In genomic region chr10:129760003-129760315, GRCh38 we compare ENCODE assay signal across 20 cellular contexts.
A peak's percentile ranks its signal among the peaks of the same experiment; 100 is the strongest.
DNase-seq lines count a peak whose midpoint lies in the region; ATAC-seq and TF ChIP-seq lines count a peak whose summit lies in the region.
"Had no signal": no experiment of that assay in that cellular context is flagged by ENCODE, and none has a peak within 500 bp of the region (broad histone marks: within the 10 kb centered on the region; RNA-seq: fewer than 3 reads in every experiment).

No MANE protein-coding gene starts in this region.

- no peaks in the 10 kb centered on the region for H3K79me2 ChIP-seq in OCI-LY7 (ENCODE audit: insufficient read depth, low read depth, low read length)

- H2AFZ ChIP-seq in OCI-LY7 (ENCODE audit: low read length), result no peak overlapping the region

- no peak overlapping the region for H3K27ac ChIP-seq in right atrium auricular region
- no peak overlapping the region for H3K27ac ChIP-seq in left lung
- H3K27ac ChIP-seq in sigmoid colon, result no peak overlapping the region
- H3K27ac ChIP-seq in RWPE1, result no peak overlapping the region
- no peak overlapping the region for H3K27ac ChIP-seq in OCI-LY7 (ENCODE audit: low read depth, low read length, poor library complexity, severe bottlenecking)
- H3K27ac ChIP-seq: dorsolateral prefrontal cortex, epithelial cell of prostate, HL-60, prostate gland had no signal

- H4K20me1 ChIP-seq in OCI-LY7 (ENCODE audit: insufficient read depth, low read length), result no peaks in the 10 kb centered on the region

- H3K4me1 ChIP-seq in right atrium auricular region, result peaks cover 0 to 5% of the 10 kb centered on the region in 2 donors
- H3K4me1 ChIP-seq in left lung, result peaks cover 0 to 7% of the 10 kb centered on the region in 2 donors
- H3K4me1 ChIP-seq in sigmoid colon, result peaks cover 0 to 12% (median 4%) of the 10 kb centered on the region in 4 donors
- no peaks in the 10 kb centered on the region for H3K4me1 ChIP-seq in OCI-LY7 (ENCODE audit: insufficient read depth, low read length, poor library complexity, severe bottlenecking)
- H3K4me1 ChIP-seq: prostate gland had no signal

- H3K36me3 ChIP-seq in right atrium auricular region (no peaks in the 10 kb centered on the region), left lung (peaks cover 0 to 12% of the 10 kb centered on the region in 2 donors), sigmoid colon (peaks cover 0 to 14% (median 5%) of the 10 kb centered on the region in 4 donors), OCI-LY7 (ENCODE audit: insufficient read depth, low read length) (no peaks in the 10 kb centered on the region)
- H3K36me3 ChIP-seq: prostate gland had no signal

- CTCF ChIA-PET in RWPE1 (lab: Yijun Ruan, JAX), result no interaction called here
- CTCF ChIA-PET in OCI-LY7 (lab: Charles Lee; ENCODE audit: unreplicated experiment), result no interaction called here

- POLR2A ChIA-PET in RWPE1 (lab: Yijun Ruan, JAX; ENCODE audit: low non-redundant PET), result no interaction called here
- POLR2A ChIA-PET in OCI-LY7 (lab: Charles Lee), result no interaction called here

- intact Hi-C loops in left ventricle myocardium superior (cut with micrococcal nuclease), result no loop called here
- intact Hi-C loops in left lung (cut with DNase I), result no loop called here
- intact Hi-C loops in sigmoid colon (cut with DNase I), result no loop called here
- intact Hi-C loops in OCI-LY7 (cut with micrococcal nuclease; ENCODE audit: unreplicated experiment), result no loop called here

- WGBS in sigmoid colon, 2 donors, result 96 to 97% methylated on average over 11 of the region's 11 CpGs

- peak; percentile 40 for DNase-seq in right atrium auricular region (ENCODE audit: low spot score)
- no peak for DNase-seq in left ventricle myocardium superior
- DNase-seq in left lung, result peak; percentile 14 to 82
- DNase-seq in sigmoid colon, result peak; percentile 62
- DNase-seq in NOMO-1 (lab: John Stamatoyannopoulos, UW; ENCODE audit: unreplicated experiment in 2 of 2), result no peak
- no peak for DNase-seq in RWPE1 (ENCODE audit: low spot score)
- DNase-seq in OCI-LY7 (ENCODE audit: low spot score), result no peak
- DNase-seq: EL, Kasumi-1, mucosa of descending colon, NCI-H1694 treated with DMSO at 0.1 percent for 48 hours, NCI-H526, small intestine, T-helper 1 cell had no signal

- no peak for TF ChIP-seq POLR2A in sigmoid colon (IDR thresholded peaks at IDR 0.05)

- no peaks in the 10 kb centered on the region for H3K27me3 ChIP-seq in right atrium auricular region
- no peaks in the 10 kb centered on the region for H3K27me3 ChIP-seq in left lung
- no peaks in the 10 kb centered on the region for H3K27me3 ChIP-seq in sigmoid colon
- H3K27me3 ChIP-seq: dorsolateral prefrontal cortex had no signal

- no peaks in the 10 kb centered on the region for H3K9me2 ChIP-seq in OCI-LY7 (ENCODE audit: insufficient read depth, low read length)

- no peak overlapping the region for H3K4me2 ChIP-seq in OCI-LY7 (ENCODE audit: low read length)

- no peak for TF ChIP-seq EP300 in sigmoid colon (IDR thresholded peaks at IDR 0.05)

- ATAC-seq in left ventricle myocardium superior (no peak), left lung (no peak)
- ATAC-seq: HCT116; mucosa of descending colon; stimulated activated effector memory CD8-positive, alpha-beta T cell treated with anti-CD3 and anti-CD28 coated beads, Interleukin-12 subunit alpha, Interleukin-12 subunit beta, amount 100 ng/mL, for 72 hours had no signal

- H3K9me3 ChIP-seq in right atrium auricular region (no peaks in the 10 kb centered on the region), left lung (no peaks in the 10 kb centered on the region), sigmoid colon (no peaks in the 10 kb centered on the region), OCI-LY7 (ENCODE audit: low read length) (no peaks in the 10 kb centered on the region)
- H3K9me3 ChIP-seq: mucosa of descending colon, prostate gland had no signal

- no TSS peak for BruUV-seq in OCI-LY7 (replicated peaks; lab: Mats Ljungman, UMichigan)

- TF ChIP-seq CTCF in right atrium auricular region (IDR thresholded peaks at IDR 0.05) (no peak), left lung (IDR thresholded peaks at IDR 0.05) (no peak), sigmoid colon (IDR thresholded peaks at IDR 0.05) (no peak), RWPE1 (conservative IDR thresholded peaks at IDR 0.05; ENCODE audit: low read depth) (no peak), OCI-LY7 (conservative IDR thresholded peaks at IDR 0.05; ENCODE audit: low read length) (no peak)

- no peak overlapping the region for H3K4me3 ChIP-seq in right atrium auricular region
- H3K4me3 ChIP-seq in left lung, result no peak overlapping the region
- H3K4me3 ChIP-seq in sigmoid colon, result no peak overlapping the region
- H3K4me3 ChIP-seq in OCI-LY7 (ENCODE audit: low read depth, low read length, poor library complexity, severe bottlenecking), result no peak overlapping the region
- H3K4me3 ChIP-seq: dorsolateral prefrontal cortex, mucosa of descending colon, prostate gland had no signal

Comparison
In these comparisons a context has a peak if more than half of its experiments do, and no peak if none do; other contexts are left out.
1. DNase-seq: peak in right atrium auricular region (single experiment), left lung (2 of 2) and sigmoid colon (single experiment); none in left ventricle myocardium superior (single experiment), NOMO-1 (0 of 2), RWPE1 (single experiment) and OCI-LY7 (single experiment).